ENCODE assay signal across 8 cellular contexts in the genomic region with DNA sequence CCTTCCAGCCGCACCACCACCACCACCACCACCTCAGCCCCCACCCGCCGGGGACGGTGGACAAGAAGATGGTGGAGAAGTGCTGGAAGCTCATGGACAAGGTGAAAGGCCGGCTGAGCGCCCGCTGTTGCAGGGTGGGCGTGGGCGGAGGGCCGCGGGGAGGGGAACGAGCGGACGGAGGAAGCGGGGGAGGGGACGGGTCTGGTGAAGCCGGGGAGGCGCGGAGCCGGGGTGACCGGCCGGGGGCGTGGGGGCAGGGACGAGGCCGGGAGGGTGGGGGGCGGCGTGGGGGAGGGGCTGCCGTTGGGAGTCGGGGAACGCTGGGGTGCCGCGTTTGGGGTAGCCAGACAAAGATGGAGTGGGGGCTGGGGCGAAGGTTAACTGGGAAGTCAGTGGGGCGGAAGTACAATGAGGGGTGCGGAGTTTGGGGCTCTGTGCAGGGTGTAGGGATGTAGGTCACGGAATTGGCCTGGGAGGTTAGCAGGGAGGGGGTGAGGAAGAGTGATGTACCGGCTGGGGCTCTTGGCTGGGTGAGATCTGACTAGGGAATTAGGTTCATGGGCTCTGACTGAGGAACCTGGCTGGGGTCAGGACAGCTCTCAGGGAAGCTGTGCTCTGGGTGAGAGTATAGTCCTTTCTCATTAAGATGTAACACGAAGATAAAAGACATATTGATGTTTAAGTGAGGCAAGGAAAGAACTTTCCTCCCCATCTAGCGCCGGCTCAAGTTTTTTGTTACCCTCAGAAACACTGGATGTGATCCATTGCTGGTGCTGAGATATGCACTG. TPM values are rescaled to one million over a fixed set of nuclear protein-coding genes. Genes with fewer than 3 reads are reported as not detected.
DNase-seq lines count a peak whose midpoint lies in the region; ATAC-seq, FAIRE-seq and TF ChIP-seq lines count a peak whose summit lies in the region.

No MANE protein-coding gene starts in this region.

- H3K4me1 ChIP-seq in keratinocyte (ENCODE audit: control insufficient read depth, extremely low read depth, insufficient read depth, low read length), result peaks cover 18% of the 10 kb centered on the region

- H3K27ac Mint-ChIP-seq in MCF 10A (ENCODE audit: low read depth, unreplicated experiment), result peak overlapping the region; percentile 68

- H3K27me3 Mint-ChIP-seq in MCF 10A (ENCODE audit: insufficient read depth, unreplicated experiment), result no peaks in the 10 kb centered on the region

- peak overlapping the region; percentile 84 for H3K9ac ChIP-seq in keratinocyte (ENCODE audit: control insufficient read depth, extremely low read depth, insufficient read depth, low read length)

- peaks cover 53% of the 10 kb centered on the region for H3K79me2 ChIP-seq in keratinocyte (ENCODE audit: control insufficient read depth, insufficient read depth, low read length)

- peak overlapping the region; percentile 81 for H3K4me2 ChIP-seq in keratinocyte (ENCODE audit: control insufficient read depth, extremely low read depth, insufficient read depth, low read depth, low read length)

- no peak for FAIRE-seq in keratinocyte (lab: Jason Lieb, UNC)

- no peaks in the 10 kb centered on the region for H3K9me3 Mint-ChIP-seq in MCF 10A (ENCODE audit: unreplicated experiment)

- CTCF ChIA-PET in MCF 10A (lab: Yijun Ruan, JAX), result interaction anchor here (0.5 to 4.6 kb wide), 30 partner anchors 8 to 268 kb away, joined by 3 to 25 read pairs (median 4); a partner anchor contains a TSS

- peak overlapping the region; percentile 92 for H3K4me3 Mint-ChIP-seq in MCF 10A (ENCODE audit: unreplicated experiment)

- H3K4me3 ChIP-seq in keratinocyte (ENCODE audit: control insufficient read depth in 2 of 3, extremely low read depth in 1 of 3, insufficient read depth in 2 of 3, low read depth in 1 of 3, low read length in 3 of 3), result peak overlapping the region; percentile 95 to 99 (median 97)

- peak overlapping the region; percentile 67 for H3K27ac ChIP-seq in keratinocyte (ENCODE audit: control insufficient read depth, insufficient read depth, low read length)

- dilution Hi-C loops in keratinocyte (cut with MboI; ENCODE audit: extremely low pct_ligation_motif_present, low sequenced_read_pairs), result no loop called here

- no peaks in the 10 kb centered on the region for H3K36me3 ChIP-seq in keratinocyte (ENCODE audit: control insufficient read depth in 2 of 2, extremely low read depth in 1 of 2, insufficient read depth in 2 of 2, low read length in 2 of 2)

- no peaks in the 10 kb centered on the region for H3K9me3 ChIP-seq in keratinocyte (ENCODE audit: control insufficient read depth, low read depth, low read length)

- ATAC-seq in HG03139 (IDR thresholded peaks at IDR 0.05; ENCODE audit: unreplicated experiment), result peak; percentile 11
- ATAC-seq in GM18517 (IDR thresholded peaks at IDR 0.05; ENCODE audit: unreplicated experiment), result no peak

- H3K36me3 Mint-ChIP-seq in MCF 10A (ENCODE audit: insufficient read depth, unreplicated experiment), result peaks cover 6% of the 10 kb centered on the region

- H4K20me1 ChIP-seq in keratinocyte (ENCODE audit: control insufficient read depth, extremely low read depth, insufficient read depth, low read length), result peaks cover 2% of the 10 kb centered on the region

- peaks cover 6% of the 10 kb centered on the region for H3K4me1 Mint-ChIP-seq in MCF 10A (ENCODE audit: insufficient read depth, unreplicated experiment)

- POLR2A ChIA-PET in MCF 10A (lab: Yijun Ruan, JAX), result interaction anchor here (0.6 to 2.7 kb wide), 22 partner anchors 8 to 1141 kb away, joined by 3 to 12 read pairs (median 4); a partner anchor contains a TSS

- DNase-seq in NK-92 treated with Interleukin-12 subunit alpha and Interleukin-12 subunit beta, amount 100 ng/mL, for 24 hours (lab: John Stamatoyannopoulos, UW), result peak; percentile 45
- DNase-seq in NK-92 (lab: John Stamatoyannopoulos, UW; ENCODE audit: unreplicated experiment) (no peak), T-helper 1 cell (peak; percentile 24 to 40 (median 38)), MCF 10A (ENCODE audit: unreplicated experiment) (peak; percentile 25), keratinocyte (ENCODE audit: low read depth, low spot score) (no peak)
- DNase-seq in stimulated activated CD4-positive, alpha-beta T cell treated with anti-CD3 and anti-CD28 coated beads, Interleukin-12 subunit alpha, Interleukin-12 subunit beta, amount 100 ng/mL, for 4 hours, result peak; percentile 56

- BruUV-seq in MCF 10A (replicated peaks; lab: Mats Ljungman, UMichigan), result no TSS peak

- TF ChIP-seq CTCF in MCF 10A (IDR thresholded peaks at IDR 0.05; ENCODE audit: unreplicated experiment) (no peak), keratinocyte (optimal IDR thresholded peaks at IDR 0.05 in 1 of 3, IDR thresholded peaks at IDR 0.05 in 1 of 3, conservative IDR thresholded peaks at IDR 0.05 in 1 of 3; ENCODE audit: extremely low read depth in 1 of 3, insufficient read depth in 2 of 3, low read length in 3 of 3) (no peak)

- intact Hi-C loops in MCF 10A (cut with micrococcal nuclease), result loop anchor here (1.0 to 5.0 kb wide), 3 partner anchors 12 to 168 kb away; no protein-coding TSS in a partner anchor

- peaks cover 2% of the 10 kb centered on the region for H3K9me1 ChIP-seq in keratinocyte (ENCODE audit: control insufficient read depth, extremely low read depth, insufficient read depth, low read length)

- no peaks in the 10 kb centered on the region for H3K27me3 ChIP-seq in keratinocyte (ENCODE audit: control insufficient read depth, extremely low read depth, insufficient read depth, low read length)

- H2AFZ ChIP-seq in keratinocyte (ENCODE audit: control insufficient read depth, low read length), result peak overlapping the region; percentile 68

RNA-seq across cellular contexts. Expression of a gene that starts 0.6 kb away (rescaled TPM):
- 35.5 and 45.7 TPM in 2 replicates for total RNA-seq in MCF 10A (2022)
- 7.9 to 15.2 TPM (median 14.1 TPM) in 3 replicates for polyA plus RNA-seq in keratinocyte
- 3.8 TPM for polyA plus RNA-seq in keratinocyte (2011; ENCODE audit: low read depth)
- polyA plus RNA-seq in keratinocyte (2011; cell fraction: cytosol; rRNA removed), result 10.1 and 14.7 TPM in 2 replicates
- 29.0 and 31.3 TPM in 2 replicates for polyA plus RNA-seq in keratinocyte (2011; cell fraction: nucleus; rRNA removed)
- 8.8 and 11.2 TPM in 2 replicates for polyA plus RNA-seq in keratinocyte (2012; ENCODE audit: low replicate concordance)
- polyA minus RNA-seq in keratinocyte, result 12.5 to 34.7 TPM (median 23.3 TPM) in 3 replicates
- 10.9 TPM for polyA minus RNA-seq in keratinocyte (2011; cell fraction: cytosol; rRNA and poly(A)+ RNA removed)
- 21.2 and 37.2 TPM in 2 replicates for polyA minus RNA-seq in keratinocyte (2011; cell fraction: nucleus; rRNA and poly(A)+ RNA removed)

RNA-seq across cellular contexts. Expression of a gene that starts 21.4 kb away (rescaled TPM):
- 0.20 TPM in 1 of 2 replicates, not detected in the other for total RNA-seq in MCF 10A (2022)
- polyA plus RNA-seq in keratinocyte, result not detected in 3 replicates
- polyA plus RNA-seq in keratinocyte (2011; ENCODE audit: low read depth), result 0.50 TPM
- not detected in 2 replicates for polyA plus RNA-seq in keratinocyte (2011; cell fraction: cytosol; rRNA removed)
- polyA plus RNA-seq in keratinocyte (2011; cell fraction: nucleus; rRNA removed), result 0.04 TPM in 1 of 2 replicates, not detected in the other
- not detected in 2 replicates for polyA plus RNA-seq in keratinocyte (2012; ENCODE audit: low replicate concordance)
- 0.38 TPM in 1 of 3 replicates, not detected in the others for polyA minus RNA-seq in keratinocyte
- polyA minus RNA-seq in keratinocyte (2011; cell fraction: cytosol; rRNA and poly(A)+ RNA removed), result not detected
- not detected in 2 replicates for polyA minus RNA-seq in keratinocyte (2011; cell fraction: nucleus; rRNA and poly(A)+ RNA removed)

RNA-seq across cellular contexts. Expression of a gene that starts 38.2 kb away (rescaled TPM):
- 16.7 and 18.9 TPM in 2 replicates for total RNA-seq in MCF 10A (2022)
- polyA plus RNA-seq in keratinocyte, result 8.1 to 11.3 TPM (median 9.0 TPM) in 3 replicates
- 6.3 TPM for polyA plus RNA-seq in keratinocyte (2011; ENCODE audit: low read depth)
- polyA plus RNA-seq in keratinocyte (2011; cell fraction: cytosol; rRNA removed), result 4.7 and 6.9 TPM in 2 replicates
- 16.4 and 21.9 TPM in 2 replicates for polyA plus RNA-seq in keratinocyte (2011; cell fraction: nucleus; rRNA removed)
- polyA plus RNA-seq in keratinocyte (2012; ENCODE audit: low replicate concordance), result 11.3 and 16.6 TPM in 2 replicates
- polyA minus RNA-seq in keratinocyte, result 11.3 to 19.4 TPM (median 18.6 TPM) in 3 replicates
- polyA minus RNA-seq in keratinocyte (2011; cell fraction: cytosol; rRNA and poly(A)+ RNA removed), result 15.3 TPM
- polyA minus RNA-seq in keratinocyte (2011; cell fraction: nucleus; rRNA and poly(A)+ RNA removed), result 22.2 and 22.7 TPM in 2 replicates

RNA-seq across cellular contexts. Expression of a gene that starts 57.9 kb away (rescaled TPM):
- not detected in 2 replicates for total RNA-seq in MCF 10A (2022)
- 0.14 to 0.27 TPM (median 0.21 TPM) in 3 replicates for polyA plus RNA-seq in keratinocyte
- 0.26 TPM for polyA plus RNA-seq in keratinocyte (2011; ENCODE audit: low read depth)
- 0.09 and 0.19 TPM in 2 replicates for polyA plus RNA-seq in keratinocyte (2011; cell fraction: cytosol; rRNA removed)
- 1.3 and 1.4 TPM in 2 replicates for polyA plus RNA-seq in keratinocyte (2011; cell fraction: nucleus; rRNA removed)
- polyA plus RNA-seq in keratinocyte (2012; ENCODE audit: low replicate concordance), result 0.31 and 0.99 TPM in 2 replicates
- 0.43 to 1.9 TPM (median 1.1 TPM) in 3 replicates for polyA minus RNA-seq in keratinocyte
- not detected for polyA minus RNA-seq in keratinocyte (2011; cell fraction: cytosol; rRNA and poly(A)+ RNA removed)
- 0.78 and 0.84 TPM in 2 replicates for polyA minus RNA-seq in keratinocyte (2011; cell fraction: nucleus; rRNA and poly(A)+ RNA removed)

Comparison
In these comparisons a context has a peak if more than half of its experiments do, and no peak if none do; other contexts are left out.
1. DNase-seq: peak in NK-92 treated with Interleukin-12 subunit alpha and Interleukin-12 subunit beta, amount 100 ng/mL, for 24 hours (single experiment), T-helper 1 cell (5 of 5), MCF 10A (single experiment) and stimulated activated CD4-positive, alpha-beta T cell treated with anti-CD3 and anti-CD28 coated beads, Interleukin-12 subunit alpha, Interleukin-12 subunit beta, amount 100 ng/mL, for 4 hours (single experiment); none in NK-92 (single experiment) and keratinocyte (single experiment).